In the genomic region with DNA sequence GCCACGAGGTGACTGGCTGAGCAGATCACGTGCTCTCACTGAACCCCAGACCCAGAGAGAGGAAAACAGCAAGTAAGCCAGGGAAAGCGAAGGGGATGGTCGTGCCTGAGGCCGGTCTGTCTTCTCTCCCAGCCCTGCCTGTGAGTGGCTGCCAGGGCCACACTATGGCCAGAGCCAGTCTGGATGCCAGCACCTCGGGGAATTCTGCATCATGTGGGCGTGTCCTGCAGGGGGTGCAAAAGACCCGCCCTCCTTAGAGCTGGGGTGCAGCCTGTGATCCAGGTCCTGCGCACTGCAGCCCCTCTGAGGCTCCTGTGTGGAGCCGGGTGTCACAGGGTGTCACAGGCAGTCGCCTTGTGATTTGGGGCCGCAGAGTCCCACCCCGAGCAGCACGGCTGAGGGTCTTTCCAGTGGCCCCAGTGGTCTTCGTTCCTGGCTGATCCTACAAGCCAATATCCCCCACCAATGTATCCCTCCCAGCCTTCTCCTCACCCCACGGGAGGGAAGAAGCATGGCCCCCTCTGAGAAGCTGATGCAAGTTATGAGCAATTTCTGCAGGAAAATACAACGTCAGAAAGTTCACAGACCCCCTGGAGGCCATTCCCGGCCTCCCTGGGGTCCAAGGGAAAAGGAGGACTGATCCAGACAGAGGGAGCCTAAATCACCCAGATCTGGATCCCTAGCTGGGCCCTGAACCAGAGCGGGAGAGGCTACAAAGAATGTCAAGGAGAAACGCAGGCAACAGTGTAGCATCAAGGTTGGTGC, we compare ENCODE assay signal across 1 cellular context.
TF ChIP-seq lines count a peak whose summit lies in the region.

No MANE protein-coding gene starts in this region.

TF ChIP-seq in HCT116, 20 proteins besides CTCF, POLR2A, EP300 and RAD21:
- TF ChIP-seq EZH2 (IDR thresholded peaks at IDR 0.05) (no peak), POLR2AphosphoS5 (IDR thresholded peaks at IDR 0.05; ENCODE audit: low read depth, low read length) (no peak)
